Comparison of ENCODE assay signal across 8 cellular contexts in the genomic region with DNA sequence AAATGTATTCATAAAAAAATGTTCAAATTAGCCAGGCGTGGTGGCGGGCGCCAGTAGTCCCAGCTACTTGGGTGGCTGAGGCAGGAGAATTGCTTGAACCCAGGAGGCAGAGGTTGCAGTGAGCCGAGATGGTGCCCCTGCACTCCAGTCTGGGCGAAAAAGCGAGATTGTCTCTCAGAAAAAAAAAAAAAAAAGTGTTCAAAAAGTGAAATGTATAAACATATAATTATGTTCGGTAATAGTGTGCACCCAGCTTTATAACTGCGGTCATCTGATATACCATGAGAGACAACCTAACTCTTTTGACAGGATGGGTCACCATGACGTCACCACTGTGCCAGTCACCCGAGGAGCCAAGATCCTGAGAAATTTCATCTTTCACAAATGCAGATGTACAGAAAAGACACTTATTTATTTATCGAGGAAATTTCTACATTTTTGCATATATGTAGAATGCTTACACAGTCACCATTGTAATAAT. TPM values are rescaled to one million over a fixed set of nuclear protein-coding genes. Genes with fewer than 3 reads are reported as not detected.
DNase-seq lines count a peak whose midpoint lies in the region; ATAC-seq and TF ChIP-seq lines count a peak whose summit lies in the region.

No MANE protein-coding gene starts in this region.

- CTCF ChIA-PET in PC-3 (lab: Charles Lee): interaction anchor here (0.9 kb wide), 1 partner anchor 67 kb away, joined by 6 read pairs; no protein-coding TSS in a partner anchor

- intact Hi-C loops in PC-3 (cut with micrococcal nuclease): loop anchor here (1.0 to 5.0 kb wide), 5 partner anchors 20 to 417 kb away; partner anchors contain the start of genes BBS9, FKBP9, KBTBD2 and NT5C3A
- intact Hi-C loops in natural killer cell (cut with micrococcal nuclease): loop anchor here (1.0 to 5.0 kb wide), 4 partner anchors 20 to 263 kb away; partner anchors contain the start of genes BBS9, KBTBD2 and NT5C3A

- H3K27ac Mint-ChIP-seq in activated T-cell treated with anti-CD3 and anti-CD28 coated beads, Interleukin-2, amount 50 U/mL, for 24 hours: peak overlapping the region; percentile 57
- H3K27ac Mint-ChIP-seq in natural killer cell: peak overlapping the region; percentile 56 to 80

- H3K9me3 Mint-ChIP-seq in activated T-cell treated with anti-CD3 and anti-CD28 coated beads, Interleukin-2, amount 50 U/mL, for 24 hours: no peaks in the 10 kb centered on the region
- no peaks in the 10 kb centered on the region for H3K9me3 Mint-ChIP-seq in natural killer cell

- TF ChIP-seq CTCF in PC-3 (conservative IDR thresholded peaks at IDR 0.05; ENCODE audit: low read depth, low read length): no peak
- no peak for TF ChIP-seq CTCF in natural killer cell (IDR thresholded peaks at IDR 0.05)

- no TSS peak for BruUV-seq in PC-3 (replicated peaks; lab: Mats Ljungman, UMichigan)

- DNase-seq in activated T-cell treated with anti-CD3 and anti-CD28 coated beads, Interleukin-2, amount 50 U/mL, for 24 hours: no peak
- no peak for DNase-seq in activated T-cell treated with anti-CD3 and anti-CD28 coated beads for 4 hours
- DNase-seq in PC-3: peak; percentile 45
- DNase-seq in effector memory CD4-positive, alpha-beta T cell: no peak
- no peak for DNase-seq in natural killer cell
- no peak for DNase-seq in NCI-H2029 (lab: John Stamatoyannopoulos, UW)
- no peak for DNase-seq in islet precursor cell
- no peak for DNase-seq in stimulated activated CD4-positive, alpha-beta T cell treated with anti-CD3 and anti-CD28 coated beads, Interleukin-4, amount 100 ng/mL, for 1 hour

- peak overlapping the region; percentile 92 for H3K4me3 Mint-ChIP-seq in activated T-cell treated with anti-CD3 and anti-CD28 coated beads, Interleukin-2, amount 50 U/mL, for 24 hours
- peak overlapping the region; percentile 64 for H3K4me3 Mint-ChIP-seq in natural killer cell

- H3F3A ChIP-seq in PC-3 (ENCODE audit: low read length, unreplicated experiment): no peaks in the 10 kb centered on the region

- no peaks in the 10 kb centered on the region for H3K27me3 ChIP-seq in PC-3 (ENCODE audit: low read length)
- H3K27me3 ChIP-seq in effector memory CD4-positive, alpha-beta T cell (replicated peaks; ENCODE audit: control insufficient read depth, insufficient read depth, low read length, poor library complexity, severe bottlenecking): no peaks in the 10 kb centered on the region

- peak overlapping the region; percentile 23; the same call in 1 of the 2 replicates for H3K27ac ChIP-seq in PC-3 (ENCODE audit: low read length)
- no peak overlapping the region for H3K27ac ChIP-seq in effector memory CD4-positive, alpha-beta T cell (ENCODE audit: insufficient read depth, low read length, poor library complexity, severe bottlenecking)

- H3K9me3 ChIP-seq in PC-3 (ENCODE audit: low read length): no peaks in the 10 kb centered on the region
- no peaks in the 10 kb centered on the region for H3K9me3 ChIP-seq in effector memory CD4-positive, alpha-beta T cell (ENCODE audit: control insufficient read depth, low read length)

- H3K36me3 ChIP-seq in PC-3 (ENCODE audit: low read depth, low read length): no peaks in the 10 kb centered on the region
- H3K36me3 ChIP-seq in effector memory CD4-positive, alpha-beta T cell (ENCODE audit: control insufficient read depth, insufficient read depth, low read length): no peaks in the 10 kb centered on the region

- peak overlapping the region; percentile 98 for H2AFZ ChIP-seq in PC-3 (ENCODE audit: low read length)

- peak overlapping the region; percentile 66 for H3K9ac ChIP-seq in PC-3 (ENCODE audit: low read length)

- no peaks in the 10 kb centered on the region for H3K9me2 ChIP-seq in PC-3 (replicated peaks; ENCODE audit: low read length)

- H4K20me1 ChIP-seq in PC-3 (ENCODE audit: low read length): no peaks in the 10 kb centered on the region

- POLR2A ChIA-PET in PC-3 (lab: Charles Lee; ENCODE audit: unreplicated experiment): no interaction called here

- H3K4me3 ChIP-seq in PC-3 (ENCODE audit: low read length): peak overlapping the region; percentile 99
- peak overlapping the region; percentile 56 for H3K4me3 ChIP-seq in effector memory CD4-positive, alpha-beta T cell (ENCODE audit: insufficient read depth, low read depth, low read length, poor library complexity, severe bottlenecking)

- peaks cover 20% of the 10 kb centered on the region; the same call in 1 of the 2 replicates for H3K4me1 ChIP-seq in PC-3 (ENCODE audit: insufficient read depth, low read length)
- H3K4me1 ChIP-seq in effector memory CD4-positive, alpha-beta T cell (ENCODE audit: control insufficient read depth, insufficient read depth, low read length, poor library complexity, severe bottlenecking): peaks cover 20% of the 10 kb centered on the region

- peaks cover 38% of the 10 kb centered on the region for H3K4me1 Mint-ChIP-seq in activated T-cell treated with anti-CD3 and anti-CD28 coated beads, Interleukin-2, amount 50 U/mL, for 24 hours (ENCODE audit: low read depth)
- H3K4me1 Mint-ChIP-seq in natural killer cell: peaks cover 34 to 37% of the 10 kb centered on the region in 2 donors

- H3K4me2 ChIP-seq in PC-3 (ENCODE audit: low read length): peak overlapping the region; percentile 99

- peaks cover 40% of the 10 kb centered on the region for H3K79me2 ChIP-seq in PC-3 (ENCODE audit: low read length)

- ATAC-seq in PC-3 (peak; percentile 12), natural killer cell (no peak)

- peaks cover 11% of the 10 kb centered on the region for H3K36me3 Mint-ChIP-seq in activated T-cell treated with anti-CD3 and anti-CD28 coated beads, Interleukin-2, amount 50 U/mL, for 24 hours (ENCODE audit: low read depth)
- H3K36me3 Mint-ChIP-seq in natural killer cell: no peaks in the 10 kb centered on the region

- H3K27me3 Mint-ChIP-seq in activated T-cell treated with anti-CD3 and anti-CD28 coated beads, Interleukin-2, amount 50 U/mL, for 24 hours: no peaks in the 10 kb centered on the region
- peaks cover 29 to 36% of the 10 kb centered on the region in 2 donors for H3K27me3 Mint-ChIP-seq in natural killer cell (ENCODE audit: low read depth in 2 of 2)

RNA-seq across cellular contexts. Expression of gene RP9, which starts 0.6 kb away (rescaled TPM):
- 24.6 and 33.9 TPM in 2 replicates for total RNA-seq in PC-3 (2014; rRNA removed)
- total RNA-seq in natural killer cell: 10 to 100 TPM; 19.1 to 27.6 (median 21.9) TPM

RNA-seq across cellular contexts. Expression of gene BBS9, which starts 19.6 kb away (rescaled TPM):
- total RNA-seq in PC-3 (2014; rRNA removed): 5.7 and 13.0 TPM in 2 replicates
- total RNA-seq in natural killer cell: 10 to 100 TPM; 25.1 to 34.6 (median 34.4) TPM

RNA-seq across cellular contexts. Expression of gene NT5C3A, which starts 47.2 kb away (rescaled TPM):
- total RNA-seq in PC-3 (2014; rRNA removed) (34.3 and 35.0 TPM in 2 replicates), natural killer cell (10 to 100 TPM; 33.7 to 49.8 (median 49.5) TPM)
